Comparison of ENCODE assay signal across 1 cellular context in genomic region chr9:136438548-136438908, GRCh38.
TF ChIP-seq lines count a peak whose summit lies in the region.

No MANE protein-coding gene starts in this region.

TF ChIP-seq in HepG2, 621 proteins besides CTCF, POLR2A, EP300 and RAD21 (continues in another document):
- TF ChIP-seq ZXDC (CRISPR knock-in tag; IDR thresholded peaks at IDR 0.05) (no peak), ADNP (CRISPR knock-in tag; IDR thresholded peaks at IDR 0.05) (no peak), CEBPZ (IDR thresholded peaks at IDR 0.05; ENCODE audit: low read length) (no peak), ZNF589 (CRISPR knock-in tag; conservative IDR thresholded peaks at IDR 0.05) (0 out of 2 replicates have a peak, but pooled peaks have one; percentile 35), SKIL (CRISPR knock-in tag; IDR thresholded peaks at IDR 0.05; ENCODE audit: borderline replicate concordance) (no peak), IRX3 (CRISPR knock-in tag; IDR thresholded peaks at IDR 0.05; ENCODE audit: borderline replicate concordance, low read depth) (no peak), ATF6 (CRISPR knock-in tag; conservative IDR thresholded peaks at IDR 0.05) (no peak), NFIC (IDR thresholded peaks at IDR 0.05; ENCODE audit: low read length) (no peak), BATF2 (CRISPR knock-in tag; IDR thresholded peaks at IDR 0.05) (0 out of 2 replicates have a peak, but pooled peaks have one; percentile 45), RORA (CRISPR knock-in tag; IDR thresholded peaks at IDR 0.05) (no peak), ZNF362 (CRISPR knock-in tag; IDR thresholded peaks at IDR 0.05; ENCODE audit: borderline replicate concordance) (no peak), ZNF20 (CRISPR knock-in tag; IDR thresholded peaks at IDR 0.05) (no peak), NCOA5 (CRISPR knock-in tag; IDR thresholded peaks at IDR 0.05) (no peak), CHD4 (IDR thresholded peaks at IDR 0.05; ENCODE audit: borderline replicate concordance, low read length) (no peak), THRA (CRISPR knock-in tag; IDR thresholded peaks at IDR 0.05; ENCODE audit: borderline replicate concordance) (no peak), ZSCAN30 (CRISPR knock-in tag; IDR thresholded peaks at IDR 0.05) (no peak), GLMP (CRISPR knock-in tag; IDR thresholded peaks at IDR 0.05; ENCODE audit: borderline replicate concordance) (no peak), PRMT3 (CRISPR knock-in tag; IDR thresholded peaks at IDR 0.05; ENCODE audit: borderline replicate concordance, low read depth) (no peak), ZNF350 (CRISPR knock-in tag; IDR thresholded peaks at IDR 0.05; ENCODE audit: borderline replicate concordance, low read depth) (no peak), ZNF17 (CRISPR knock-in tag; IDR thresholded peaks at IDR 0.05) (no peak), ZNF687 (CRISPR knock-in tag; IDR thresholded peaks at IDR 0.05) (peak; percentile 46), ZMYM4 (CRISPR knock-in tag; IDR thresholded peaks at IDR 0.05) (no peak; the same call in 1 of the 2 replicates), CREB1 (IDR thresholded peaks at IDR 0.05) (no peak), CREB1 (CRISPR knock-in tag; IDR thresholded peaks at IDR 0.05) (no peak), NFKB2 (CRISPR knock-in tag; IDR thresholded peaks at IDR 0.05; ENCODE audit: borderline replicate concordance) (0 out of 2 replicates have a peak, but pooled peaks have one; percentile 2), ZSCAN9 (CRISPR knock-in tag; IDR thresholded peaks at IDR 0.05; ENCODE audit: borderline replicate concordance) (no peak), PHF21A (CRISPR knock-in tag; IDR thresholded peaks at IDR 0.05) (no peak), DZIP1 (CRISPR knock-in tag; IDR thresholded peaks at IDR 0.05) (no peak), YEATS4 (CRISPR knock-in tag; IDR thresholded peaks at IDR 0.05; ENCODE audit: borderline replicate concordance) (no peak), ASH2L (IDR thresholded peaks at IDR 0.05; ENCODE audit: insufficient read length, low read depth, low read length) (no peak), E2F2 (CRISPR knock-in tag; IDR thresholded peaks at IDR 0.05; ENCODE audit: borderline replicate concordance) (no peak)
